27 cellular contexts compared by ENCODE assay signal in the genomic region with DNA sequence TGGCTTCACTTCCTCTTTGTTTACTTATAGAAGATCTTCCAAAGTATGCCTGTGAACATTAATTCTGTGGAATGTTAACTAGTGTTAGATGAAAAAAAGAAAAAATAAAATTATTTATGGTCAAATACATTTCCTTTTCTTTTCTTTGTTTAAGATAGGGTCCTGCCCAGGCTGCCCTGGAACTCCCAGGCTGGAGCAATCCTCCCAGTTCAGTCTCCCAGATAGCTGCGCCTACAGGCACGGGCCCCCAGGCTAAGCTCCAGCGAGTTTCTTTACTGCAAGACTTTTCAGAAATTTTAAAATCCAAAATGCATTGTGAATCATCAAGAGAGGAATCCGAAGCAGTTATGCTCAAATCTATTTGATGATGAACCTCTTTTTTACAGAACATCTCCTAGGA. TPM values are rescaled to one million over a fixed set of nuclear protein-coding genes. Genes with fewer than 3 reads are reported as not detected.
"Had no signal": no experiment of that assay in that cellular context is flagged by ENCODE, and none has a peak within 500 bp of the region (broad histone marks: within the 10 kb centered on the region; RNA-seq: fewer than 3 reads in every experiment).

No MANE protein-coding gene starts in this region.

- H3K27ac ChIP-seq: dorsolateral prefrontal cortex, gastrocnemius medialis, heart left ventricle, hepatocyte, left lung, ovary, psoas muscle, skin epidermis, spleen, testis, tibial artery, upper lobe of right lung, uterus had no signal

- FAIRE-seq: kidney had no signal

- ATAC-seq: gastrocnemius medialis; heart left ventricle; left cardiac atrium; left lung; naive thymus-derived CD8-positive, alpha-beta T cell; psoas muscle; right cardiac atrium; stimulated activated memory B cell treated with anti-CD40 and anti-IgM and Interleukin-4, amounts not matched to agents 10 μg/mL and 1 μg/mL and 100 μg/mL, for 72 hours; stimulated activated naive CD8-positive, alpha-beta T cell treated with anti-CD3 and anti-CD28 coated beads, Interleukin-15, Interleukin-2, amounts not matched to agents 100 U/mL and 50 U/mL, for 24 hours; upper lobe of right lung had no signal

- H3K4me3 Mint-ChIP-seq: naive thymus-derived CD8-positive, alpha-beta T cell; nephron progenitor cell; stimulated activated memory B cell treated with anti-CD40 and anti-IgM and Interleukin-4, amounts not matched to agents 10 μg/mL and 1 μg/mL and 100 μg/mL, for 72 hours had no signal

- H3K4me1 Mint-ChIP-seq: naive thymus-derived CD8-positive, alpha-beta T cell had no signal

- H3K9me3 Mint-ChIP-seq: naive thymus-derived CD8-positive, alpha-beta T cell; nephron progenitor cell; stimulated activated memory B cell treated with anti-CD40 and anti-IgM and Interleukin-4, amounts not matched to agents 10 μg/mL and 1 μg/mL and 100 μg/mL, for 72 hours had no signal

- H3K27ac Mint-ChIP-seq: naive thymus-derived CD8-positive, alpha-beta T cell; nephron progenitor cell; stimulated activated memory B cell treated with anti-CD40 and anti-IgM and Interleukin-4, amounts not matched to agents 10 μg/mL and 1 μg/mL and 100 μg/mL, for 72 hours had no signal

- H3K36me3 ChIP-seq: gastrocnemius medialis, heart left ventricle, left lung, ovary, spleen, tibial artery, upper lobe of right lung, uterus had no signal

- DNase-seq: dorsolateral prefrontal cortex; effector CD4-positive, alpha-beta T cell; foreskin fibroblast; gastrocnemius medialis; heart left ventricle; kidney; left cardiac atrium; left lung; mesendoderm; naive thymus-derived CD8-positive, alpha-beta T cell; nephron progenitor cell; nucleus accumbens; ovary; psoas muscle; right cardiac atrium; spleen; stimulated activated CD4-positive, alpha-beta T cell treated with anti-CD3 and anti-CD28 coated beads, Interleukin-4, amount 100 ng/mL, for 4 hours; stimulated activated naive CD8-positive, alpha-beta T cell treated with anti-CD3 and anti-CD28 coated beads, Interleukin-15, Interleukin-2, amounts not matched to agents 100 U/mL and 50 U/mL, for 24 hours; substantia nigra; testis; tibial artery; upper lobe of right lung; uterus had no signal

- H3K27me3 ChIP-seq: gastrocnemius medialis, heart left ventricle, hepatocyte, left lung, ovary, spleen, testis, tibial artery, upper lobe of right lung, uterus had no signal

- H3K27me3 Mint-ChIP-seq: stimulated activated memory B cell treated with anti-CD40 and anti-IgM and Interleukin-4, amounts not matched to agents 10 μg/mL and 1 μg/mL and 100 μg/mL, for 72 hours had no signal

- H2AFZ ChIP-seq: hepatocyte had no signal

- H3K4me2 ChIP-seq: hepatocyte had no signal

- H3K4me3 ChIP-seq: dorsolateral prefrontal cortex, gastrocnemius medialis, heart left ventricle, hepatocyte, left lung, ovary, psoas muscle, skin epidermis, spleen, testis, tibial artery, upper lobe of right lung, uterus had no signal

- H3K4me1 ChIP-seq: gastrocnemius medialis, heart left ventricle, left lung, psoas muscle, testis, tibial artery, upper lobe of right lung, uterus had no signal

- H3K36me3 Mint-ChIP-seq: naive thymus-derived CD8-positive, alpha-beta T cell; stimulated activated memory B cell treated with anti-CD40 and anti-IgM and Interleukin-4, amounts not matched to agents 10 μg/mL and 1 μg/mL and 100 μg/mL, for 72 hours had no signal

- H3K79me2 ChIP-seq: hepatocyte had no signal

- H3K9me3 ChIP-seq: gastrocnemius medialis, heart left ventricle, left lung, ovary, psoas muscle, spleen, testis, tibial artery, upper lobe of right lung, uterus had no signal

RNA-seq across cellular contexts. Expression of a gene that starts 39.3 kb away (rescaled TPM):
- total RNA-seq: naive thymus-derived CD8-positive, alpha-beta T cell; renal cortical epithelial cell; spleen had no signal
- polyA plus RNA-seq: naive thymus-derived CD8-positive, alpha-beta T cell had no signal
